In the genomic region with DNA sequence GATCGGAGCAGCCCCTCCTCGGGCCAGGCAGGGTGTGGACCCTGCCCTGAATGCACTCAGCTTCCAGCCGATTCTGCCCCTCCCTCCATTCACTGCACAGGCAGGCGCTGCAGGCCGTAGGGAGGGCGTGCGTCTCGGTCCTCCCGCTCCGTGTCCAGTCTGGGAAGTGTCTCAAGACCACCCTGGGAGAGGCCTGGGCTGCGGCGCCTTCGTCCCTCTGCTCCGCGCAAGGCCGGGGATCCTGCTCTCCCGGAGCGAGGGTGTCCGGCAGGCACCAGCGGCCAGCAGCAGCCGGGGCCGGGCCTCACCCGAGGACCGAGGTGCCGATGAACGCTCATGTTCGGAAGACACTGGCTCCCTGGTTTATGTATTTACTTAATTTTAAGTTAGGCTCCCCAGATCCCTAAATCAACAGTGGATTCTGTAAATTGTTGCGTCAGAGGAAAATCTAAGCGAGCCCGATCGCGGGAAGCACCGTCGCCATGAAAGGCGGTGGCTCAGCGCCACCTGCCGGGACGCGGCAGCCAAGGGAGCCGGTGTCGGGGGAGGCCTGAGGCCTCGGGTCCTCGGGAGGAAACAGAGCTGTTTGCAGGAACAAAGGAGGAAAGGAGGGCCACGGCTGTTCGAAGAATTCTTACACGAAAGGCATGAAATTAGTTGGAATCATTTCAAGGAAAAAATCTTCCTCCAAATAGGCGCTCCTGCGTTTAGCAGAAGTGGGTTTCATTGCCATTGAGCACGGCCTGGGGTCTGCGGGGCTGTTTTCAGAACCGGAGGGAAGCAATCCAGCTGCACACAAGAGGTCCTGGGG, we compare ENCODE assay signal across 1 cellular context.
TF ChIP-seq lines count a peak whose summit lies in the region.

No MANE protein-coding gene starts in this region.

TF ChIP-seq in H1, 55 proteins besides CTCF, POLR2A, EP300 and RAD21 (continued from another document):
- TF ChIP-seq, protein P1, sequence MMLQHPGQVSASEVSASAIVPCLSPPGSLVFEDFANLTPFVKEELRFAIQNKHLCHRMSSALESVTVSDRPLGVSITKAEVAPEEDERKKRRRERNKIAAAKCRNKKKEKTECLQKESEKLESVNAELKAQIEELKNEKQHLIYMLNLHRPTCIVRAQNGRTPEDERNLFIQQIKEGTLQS (IDR thresholded peaks at IDR 0.05; ENCODE audit: insufficient read depth, low read depth, low read length): peak; percentile 70
- TF ChIP-seq TAF1 (IDR thresholded peaks at IDR 0.05; ENCODE audit: low read depth, low read length) (peak; percentile 35; the same call in 1 of the 2 replicates), SP4 (IDR thresholded peaks at IDR 0.05; ENCODE audit: low read length) (no peak), SRF (IDR thresholded peaks at IDR 0.05; ENCODE audit: low read depth, low read length) (no peak), EGR1 (IDR thresholded peaks at IDR 0.05; ENCODE audit: borderline replicate concordance, low read depth, low read length) (no peak), CHD2 (IDR thresholded peaks at IDR 0.05; ENCODE audit: low read length) (0 out of 2 replicates have a peak, but pooled peaks have one; percentile 27), ASH2L (IDR thresholded peaks at IDR 0.05; ENCODE audit: low read length) (peak; percentile 52), SP1 (IDR thresholded peaks at IDR 0.05; ENCODE audit: low read depth, low read length) (no peak), NANOG (IDR thresholded peaks at IDR 0.05; ENCODE audit: insufficient read depth, low read depth, low read length, poor library complexity, severe bottlenecking) (no peak), JUND (IDR thresholded peaks at IDR 0.05; ENCODE audit: low read length) (peak; percentile 13; the same call in 1 of the 2 replicates), CTBP2 (IDR thresholded peaks at IDR 0.05; ENCODE audit: borderline replicate concordance, insufficient read depth, insufficient read length, low read length) (no peak), ZNF274 (IDR thresholded peaks at IDR 0.05; ENCODE audit: borderline replicate concordance, extremely low read depth, low read length) (no peak), CREB1 (IDR thresholded peaks at IDR 0.05) (0 out of 2 replicates have a peak, but pooled peaks have one; percentile 12), SAP30 (IDR thresholded peaks at IDR 0.05; ENCODE audit: insufficient read depth, insufficient replicate concordance, low read length) (no peak), PHF8 (conservative IDR thresholded peaks at IDR 0.05; ENCODE audit: low read depth, low read length) (no peak), TEAD4 (IDR thresholded peaks at IDR 0.05; ENCODE audit: low read depth, low read length) (no peak), CEBPB (IDR thresholded peaks at IDR 0.05; ENCODE audit: low read depth, low read length) (peak; percentile 93), CHD1 (IDR thresholded peaks at IDR 0.05; ENCODE audit: low read depth, low read length) (no peak), GABPA (IDR thresholded peaks at IDR 0.05; ENCODE audit: borderline replicate concordance, insufficient read depth, low read length) (0 out of 2 replicates have a peak, but pooled peaks have one; percentile 17), TAF7 (optimal IDR thresholded peaks at IDR 0.05; ENCODE audit: borderline replicate concordance, low read depth, low read length) (peak; percentile 20), KDM1A (IDR thresholded peaks at IDR 0.05; ENCODE audit: borderline replicate concordance, low read length) (no peak), ATF2 (IDR thresholded peaks at IDR 0.05; ENCODE audit: low read length) (no peak), KDM4A (IDR thresholded peaks at IDR 0.05; ENCODE audit: low read depth, low read length, severe bottlenecking) (peak; percentile 60), HDAC2 (IDR thresholded peaks at IDR 0.05; ENCODE audit: borderline replicate concordance in 1 of 2, low read depth in 2 of 2, low read length in 2 of 2) (no peak), RNF2 (IDR thresholded peaks at IDR 0.05; ENCODE audit: borderline replicate concordance, low read depth, low read length, missing control alignments, poor library complexity, severe bottlenecking) (no peak)
- TF ChIP-seq, protein P2, sequence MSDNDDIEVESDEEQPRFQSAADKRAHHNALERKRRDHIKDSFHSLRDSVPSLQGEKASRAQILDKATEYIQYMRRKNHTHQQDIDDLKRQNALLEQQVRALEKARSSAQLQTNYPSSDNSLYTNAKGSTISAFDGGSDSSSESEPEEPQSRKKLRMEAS (IDR thresholded peaks at IDR 0.05): peak; percentile 61
- TF ChIP-seq, protein P3, sequence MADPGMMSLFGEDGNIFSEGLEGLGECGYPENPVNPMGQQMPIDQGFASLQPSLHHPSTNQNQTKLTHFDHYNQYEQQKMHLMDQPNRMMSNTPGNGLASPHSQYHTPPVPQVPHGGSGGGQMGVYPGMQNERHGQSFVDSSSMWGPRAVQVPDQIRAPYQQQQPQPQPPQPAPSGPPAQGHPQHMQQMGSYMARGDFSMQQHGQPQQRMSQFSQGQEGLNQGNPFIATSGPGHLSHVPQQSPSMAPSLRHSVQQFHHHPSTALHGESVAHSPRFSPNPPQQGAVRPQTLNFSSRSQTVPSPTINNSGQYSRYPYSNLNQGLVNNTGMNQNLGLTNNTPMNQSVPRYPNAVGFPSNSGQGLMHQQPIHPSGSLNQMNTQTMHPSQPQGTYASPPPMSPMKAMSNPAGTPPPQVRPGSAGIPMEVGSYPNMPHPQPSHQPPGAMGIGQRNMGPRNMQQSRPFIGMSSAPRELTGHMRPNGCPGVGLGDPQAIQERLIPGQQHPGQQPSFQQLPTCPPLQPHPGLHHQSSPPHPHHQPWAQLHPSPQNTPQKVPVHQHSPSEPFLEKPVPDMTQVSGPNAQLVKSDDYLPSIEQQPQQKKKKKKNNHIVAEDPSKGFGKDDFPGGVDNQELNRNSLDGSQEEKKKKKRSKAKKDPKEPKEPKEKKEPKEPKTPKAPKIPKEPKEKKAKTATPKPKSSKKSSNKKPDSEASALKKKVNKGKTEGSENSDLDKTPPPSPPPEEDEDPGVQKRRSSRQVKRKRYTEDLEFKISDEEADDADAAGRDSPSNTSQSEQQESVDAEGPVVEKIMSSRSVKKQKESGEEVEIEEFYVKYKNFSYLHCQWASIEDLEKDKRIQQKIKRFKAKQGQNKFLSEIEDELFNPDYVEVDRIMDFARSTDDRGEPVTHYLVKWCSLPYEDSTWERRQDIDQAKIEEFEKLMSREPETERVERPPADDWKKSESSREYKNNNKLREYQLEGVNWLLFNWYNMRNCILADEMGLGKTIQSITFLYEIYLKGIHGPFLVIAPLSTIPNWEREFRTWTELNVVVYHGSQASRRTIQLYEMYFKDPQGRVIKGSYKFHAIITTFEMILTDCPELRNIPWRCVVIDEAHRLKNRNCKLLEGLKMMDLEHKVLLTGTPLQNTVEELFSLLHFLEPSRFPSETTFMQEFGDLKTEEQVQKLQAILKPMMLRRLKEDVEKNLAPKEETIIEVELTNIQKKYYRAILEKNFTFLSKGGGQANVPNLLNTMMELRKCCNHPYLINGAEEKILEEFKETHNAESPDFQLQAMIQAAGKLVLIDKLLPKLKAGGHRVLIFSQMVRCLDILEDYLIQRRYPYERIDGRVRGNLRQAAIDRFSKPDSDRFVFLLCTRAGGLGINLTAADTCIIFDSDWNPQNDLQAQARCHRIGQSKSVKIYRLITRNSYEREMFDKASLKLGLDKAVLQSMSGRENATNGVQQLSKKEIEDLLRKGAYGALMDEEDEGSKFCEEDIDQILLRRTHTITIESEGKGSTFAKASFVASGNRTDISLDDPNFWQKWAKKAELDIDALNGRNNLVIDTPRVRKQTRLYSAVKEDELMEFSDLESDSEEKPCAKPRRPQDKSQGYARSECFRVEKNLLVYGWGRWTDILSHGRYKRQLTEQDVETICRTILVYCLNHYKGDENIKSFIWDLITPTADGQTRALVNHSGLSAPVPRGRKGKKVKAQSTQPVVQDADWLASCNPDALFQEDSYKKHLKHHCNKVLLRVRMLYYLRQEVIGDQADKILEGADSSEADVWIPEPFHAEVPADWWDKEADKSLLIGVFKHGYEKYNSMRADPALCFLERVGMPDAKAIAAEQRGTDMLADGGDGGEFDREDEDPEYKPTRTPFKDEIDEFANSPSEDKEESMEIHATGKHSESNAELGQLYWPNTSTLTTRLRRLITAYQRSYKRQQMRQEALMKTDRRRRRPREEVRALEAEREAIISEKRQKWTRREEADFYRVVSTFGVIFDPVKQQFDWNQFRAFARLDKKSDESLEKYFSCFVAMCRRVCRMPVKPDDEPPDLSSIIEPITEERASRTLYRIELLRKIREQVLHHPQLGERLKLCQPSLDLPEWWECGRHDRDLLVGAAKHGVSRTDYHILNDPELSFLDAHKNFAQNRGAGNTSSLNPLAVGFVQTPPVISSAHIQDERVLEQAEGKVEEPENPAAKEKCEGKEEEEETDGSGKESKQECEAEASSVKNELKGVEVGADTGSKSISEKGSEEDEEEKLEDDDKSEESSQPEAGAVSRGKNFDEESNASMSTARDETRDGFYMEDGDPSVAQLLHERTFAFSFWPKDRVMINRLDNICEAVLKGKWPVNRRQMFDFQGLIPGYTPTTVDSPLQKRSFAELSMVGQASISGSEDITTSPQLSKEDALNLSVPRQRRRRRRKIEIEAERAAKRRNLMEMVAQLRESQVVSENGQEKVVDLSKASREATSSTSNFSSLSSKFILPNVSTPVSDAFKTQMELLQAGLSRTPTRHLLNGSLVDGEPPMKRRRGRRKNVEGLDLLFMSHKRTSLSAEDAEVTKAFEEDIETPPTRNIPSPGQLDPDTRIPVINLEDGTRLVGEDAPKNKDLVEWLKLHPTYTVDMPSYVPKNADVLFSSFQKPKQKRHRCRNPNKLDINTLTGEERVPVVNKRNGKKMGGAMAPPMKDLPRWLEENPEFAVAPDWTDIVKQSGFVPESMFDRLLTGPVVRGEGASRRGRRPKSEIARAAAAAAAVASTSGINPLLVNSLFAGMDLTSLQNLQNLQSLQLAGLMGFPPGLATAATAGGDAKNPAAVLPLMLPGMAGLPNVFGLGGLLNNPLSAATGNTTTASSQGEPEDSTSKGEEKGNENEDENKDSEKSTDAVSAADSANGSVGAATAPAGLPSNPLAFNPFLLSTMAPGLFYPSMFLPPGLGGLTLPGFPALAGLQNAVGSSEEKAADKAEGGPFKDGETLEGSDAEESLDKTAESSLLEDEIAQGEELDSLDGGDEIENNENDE (IDR thresholded peaks at IDR 0.05; ENCODE audit: insufficient replicate concordance, low read length): no peak
